ENCODE assay signal across 8 cellular contexts in genomic region chr10:43202224-43202656, GRCh38.
DNase-seq lines count a peak whose midpoint lies in the region; ATAC-seq lines count a peak whose summit lies in the region.

No MANE protein-coding gene starts in this region.

- peaks cover 12% of the 10 kb centered on the region for H3K4me1 Mint-ChIP-seq in activated naive CD4-positive, alpha-beta T cell treated with anti-CD3 and anti-CD28 coated beads, Interleukin-2, amount 10 ng/mL, durations not matched to agents 7 days and 5 days

- no peaks in the 10 kb centered on the region for H3K36me3 Mint-ChIP-seq in activated naive CD4-positive, alpha-beta T cell treated with anti-CD3 and anti-CD28 coated beads, Interleukin-2, amount 10 ng/mL, durations not matched to agents 7 days and 5 days

- peak; percentile 52 for ATAC-seq in GM21786 (IDR thresholded peaks at IDR 0.05; ENCODE audit: unreplicated experiment)
- ATAC-seq in GM19324 (IDR thresholded peaks at IDR 0.05; ENCODE audit: low FRiP score, unreplicated experiment), result no peak

- CTCF ChIA-PET in activated naive CD4-positive, alpha-beta T cell treated with anti-CD3 and anti-CD28 coated beads, Interleukin-2, amount 10 ng/mL, durations not matched to agents 7 days and 5 days (lab: Charles Lee), result interaction anchor here (0.6 to 4.4 kb wide), 27 partner anchors 8 to 331 kb away, joined by 3 to 35 read pairs (median 3); no protein-coding TSS in a partner anchor

- no peaks in the 10 kb centered on the region for H3K9me3 Mint-ChIP-seq in activated naive CD4-positive, alpha-beta T cell treated with anti-CD3 and anti-CD28 coated beads, Interleukin-2, amount 10 ng/mL, durations not matched to agents 7 days and 5 days

- H3K4me3 Mint-ChIP-seq in activated naive CD4-positive, alpha-beta T cell treated with anti-CD3 and anti-CD28 coated beads, Interleukin-2, amount 10 ng/mL, durations not matched to agents 7 days and 5 days, result peak overlapping the region; percentile 72

- H3K27ac Mint-ChIP-seq in activated naive CD4-positive, alpha-beta T cell treated with anti-CD3 and anti-CD28 coated beads, Interleukin-2, amount 10 ng/mL, durations not matched to agents 7 days and 5 days, result peak overlapping the region; percentile 11

- H3K4me3 ChIP-seq in skeletal muscle cell (ENCODE audit: low read depth, low read length), result peak overlapping the region; percentile 55

- DNase-seq in ELF-1 (ENCODE audit: low read depth, low spot score) (peak; percentile 76), NCI-H146 (lab: John Stamatoyannopoulos, UW) (peak; percentile 45), hepatic stellate cell (ENCODE audit: low spot score) (peak; percentile 68), skeletal muscle cell (ENCODE audit: low read depth) (no peak), NCI-H2029 treated with DMSO at 0.1 percent for 48 hours (lab: John Stamatoyannopoulos, UW) (no peak)
- DNase-seq in activated naive CD4-positive, alpha-beta T cell treated with anti-CD3 and anti-CD28 coated beads, Interleukin-2, amount 10 ng/mL, durations not matched to agents 7 days and 5 days, result peak; percentile 75

- H3K27me3 Mint-ChIP-seq in activated naive CD4-positive, alpha-beta T cell treated with anti-CD3 and anti-CD28 coated beads, Interleukin-2, amount 10 ng/mL, durations not matched to agents 7 days and 5 days, result peaks cover 15% of the 10 kb centered on the region

Comparison
In these comparisons a context has a peak if more than half of its experiments do, and no peak if none do; other contexts are left out.
1. DNase-seq: peak in ELF-1 (single experiment), NCI-H146 (single experiment), activated naive CD4-positive, alpha-beta T cell treated with anti-CD3 and anti-CD28 coated beads, Interleukin-2, amount 10 ng/mL, durations not matched to agents 7 days and 5 days (single experiment) and hepatic stellate cell (single experiment); none in skeletal muscle cell (single experiment) and NCI-H2029 treated with DMSO at 0.1 percent for 48 hours (single experiment).